In genomic region chr11:109791337-109791736, GRCh38 we compare ENCODE assay signal across 25 cellular contexts.
"Had no signal": no experiment of that assay in that cellular context is flagged by ENCODE, and none has a peak within 500 bp of the region (broad histone marks: within the 10 kb centered on the region; RNA-seq: fewer than 3 reads in every experiment).

No MANE protein-coding gene starts in this region.

- FAIRE-seq: colon, frontal cortex, TTC549 had no signal

- H3K27ac ChIP-seq: dorsolateral prefrontal cortex, lower lobe of right lung, sigmoid colon, upper lobe of right lung had no signal

- H3K4me3 ChIP-seq: dorsolateral prefrontal cortex, lower lobe of right lung, sigmoid colon, upper lobe of right lung had no signal

- H3K27me3 ChIP-seq: sigmoid colon, upper lobe of right lung had no signal

- DNase-seq: activated CD4-positive, alpha-beta T cell treated with anti-CD3 and anti-CD28 coated beads, Interleukin-2, amount 50 U/mL, for 1 hour; activated CD4-positive, CD25-positive, alpha-beta regulatory T cell treated with anti-CD3 and anti-CD28 coated beads, Interleukin-2, amount 50 U/mL, for 72 hours; activated CD8-positive, alpha-beta memory T cell treated with anti-CD3 and anti-CD28 coated beads for 24 hours; activated CD8-positive, alpha-beta memory T cell treated with anti-CD3 and anti-CD28 coated beads, Interleukin-2, amount 50 U/mL, for 48 hours; activated effector memory CD4-positive, alpha-beta T cell treated with Interleukin-2 at 50 U/mL for 16 hours; activated naive CD4-positive, alpha-beta T cell treated with anti-CD3 and anti-CD28 coated beads, Interleukin-2, amount 10 ng/mL, durations not matched to agents 7 days and 5 days; activated naive CD8-positive, alpha-beta T cell treated with anti-CD3 and anti-CD28 coated beads, Interleukin-2, amount 50 U/mL, for 24 hours; activated T-cell treated with anti-CD3 and anti-CD28 coated beads, Interleukin-2, amount 50 U/mL, for 48 hours; anterior cingulate cortex; caudate nucleus; dorsolateral prefrontal cortex; hypothalamus; islet precursor cell; left colon; lower lobe of right lung; nucleus accumbens; posterior cingulate gyrus; sigmoid colon; stimulated activated CD4-positive, alpha-beta T cell treated with anti-CD3 and anti-CD28 coated beads, Interleukin-4, amount 100 ng/mL, for 24 hours; T-helper 2 cell; upper lobe of right lung had no signal

- H3K4me1 ChIP-seq: lower lobe of right lung, sigmoid colon, upper lobe of right lung had no signal

- H3K9me3 ChIP-seq: lower lobe of right lung, sigmoid colon, upper lobe of right lung had no signal

- H3K36me3 ChIP-seq: lower lobe of right lung, sigmoid colon, upper lobe of right lung had no signal

- ATAC-seq: activated naive CD8-positive, alpha-beta T cell treated with anti-CD3 and anti-CD28 coated beads, Interleukin-2, amount 50 U/mL, for 24 hours; left colon; lower lobe of right lung; stimulated activated memory B cell treated with anti-CD40 and anti-IgM and Interleukin-4, amounts not matched to agents 10 μg/mL and 1 μg/mL and 100 μg/mL, for 72 hours; upper lobe of right lung had no signal
